ENCODE assay signal across 10 cellular contexts in genomic region chr5:43604699-43605098, GRCh38. TPM values are rescaled to one million over a fixed set of nuclear protein-coding genes. Genes with fewer than 3 reads are reported as not detected.
DNase-seq lines count a peak whose midpoint lies in the region; ATAC-seq and TF ChIP-seq lines count a peak whose summit lies in the region.
"Had no signal": no experiment of that assay in that cellular context is flagged by ENCODE, and none has a peak within 500 bp of the region (broad histone marks: within the 10 kb centered on the region; RNA-seq: fewer than 3 reads in every experiment).

No MANE protein-coding gene starts in this region.

- no peaks in the 10 kb centered on the region for H3K9me3 ChIP-seq in BE2C
- H3K9me3 ChIP-seq: tibial artery had no signal

- peaks cover 7% of the 10 kb centered on the region for H3K36me3 ChIP-seq in BE2C

- H3K4me3 ChIP-seq in BE2C (ENCODE audit: low read depth, low read length) = peak overlapping the region; percentile 84
- peak overlapping the region; percentile 80 for H3K4me3 ChIP-seq in GM08714 (ENCODE audit: low read length)

- H3K27ac ChIP-seq in substantia nigra (ENCODE audit: low read depth, low read length, poor library complexity, severe bottlenecking) = no peak overlapping the region

- no peak overlapping the region for H3K27ac Mint-ChIP-seq in activated naive CD8-positive, alpha-beta T cell treated with anti-CD3 and anti-CD28 coated beads, Interleukin-2, amount 10 ng/mL, durations not matched to agents 7 days and 5 days
- peak overlapping the region; percentile 90 to 95 for H3K27ac Mint-ChIP-seq in natural killer cell treated with Interleukin-12 subunit alpha and Interleukin-12 subunit beta and Interleukin-15 and Interleukin-18, amount 100 ng/mL, for 72 hours

- peaks cover 34% of the 10 kb centered on the region for H3K36me3 Mint-ChIP-seq in activated naive CD8-positive, alpha-beta T cell treated with anti-CD3 and anti-CD28 coated beads, Interleukin-2, amount 10 ng/mL, durations not matched to agents 7 days and 5 days
- H3K36me3 Mint-ChIP-seq in natural killer cell treated with Interleukin-12 subunit alpha and Interleukin-12 subunit beta and Interleukin-15 and Interleukin-18, amount 100 ng/mL, for 72 hours = peaks cover 7% of the 10 kb centered on the region

- peaks cover 4% of the 10 kb centered on the region for H3K9me3 Mint-ChIP-seq in activated naive CD8-positive, alpha-beta T cell treated with anti-CD3 and anti-CD28 coated beads, Interleukin-2, amount 10 ng/mL, durations not matched to agents 7 days and 5 days
- no peaks in the 10 kb centered on the region for H3K9me3 Mint-ChIP-seq in natural killer cell treated with Interleukin-12 subunit alpha and Interleukin-12 subunit beta and Interleukin-15 and Interleukin-18, amount 100 ng/mL, for 72 hours

- peak overlapping the region; percentile 93 for H3K4me3 Mint-ChIP-seq in activated naive CD8-positive, alpha-beta T cell treated with anti-CD3 and anti-CD28 coated beads, Interleukin-2, amount 10 ng/mL, durations not matched to agents 7 days and 5 days
- peak overlapping the region; percentile 96 for H3K4me3 Mint-ChIP-seq in natural killer cell treated with Interleukin-12 subunit alpha and Interleukin-12 subunit beta and Interleukin-15 and Interleukin-18, amount 100 ng/mL, for 72 hours

- no peaks in the 10 kb centered on the region; the same call in 1 of the 2 replicates for H3K4me1 ChIP-seq in BE2C

- H3K4me1 Mint-ChIP-seq in activated naive CD8-positive, alpha-beta T cell treated with anti-CD3 and anti-CD28 coated beads, Interleukin-2, amount 10 ng/mL, durations not matched to agents 7 days and 5 days = peaks cover 31% of the 10 kb centered on the region
- peaks cover 38 to 54% of the 10 kb centered on the region in 2 donors for H3K4me1 Mint-ChIP-seq in natural killer cell treated with Interleukin-12 subunit alpha and Interleukin-12 subunit beta and Interleukin-15 and Interleukin-18, amount 100 ng/mL, for 72 hours (ENCODE audit: low read depth in 2 of 2)

- H3K27me3 Mint-ChIP-seq in activated naive CD8-positive, alpha-beta T cell treated with anti-CD3 and anti-CD28 coated beads, Interleukin-2, amount 10 ng/mL, durations not matched to agents 7 days and 5 days = no peaks in the 10 kb centered on the region
- H3K27me3 Mint-ChIP-seq in natural killer cell treated with Interleukin-12 subunit alpha and Interleukin-12 subunit beta and Interleukin-15 and Interleukin-18, amount 100 ng/mL, for 72 hours = no peaks in the 10 kb centered on the region

- TF ChIP-seq CTCF in BE2C (IDR thresholded peaks at IDR 0.05; ENCODE audit: low read depth, low read length) = no peak

- ATAC-seq in activated naive CD8-positive, alpha-beta T cell treated with anti-CD3 and anti-CD28 coated beads, Interleukin-2, amount 10 ng/mL, durations not matched to agents 7 days and 5 days (ENCODE audit: low read depth) = no peak
- ATAC-seq in natural killer cell treated with Interleukin-12 subunit alpha and Interleukin-12 subunit beta and Interleukin-15 and Interleukin-18, amount 100 ng/mL, for 72 hours = no peak
- no peak for ATAC-seq in GM19455 (IDR thresholded peaks at IDR 0.05; ENCODE audit: unreplicated experiment)

- no peaks in the 10 kb centered on the region for H3K27me3 ChIP-seq in BE2C
- H3K27me3 ChIP-seq: tibial artery had no signal

- POLR2A ChIA-PET in activated naive CD8-positive, alpha-beta T cell treated with anti-CD3 and anti-CD28 coated beads, Interleukin-2, amount 10 ng/mL, durations not matched to agents 7 days and 5 days (lab: Charles Lee) = interaction anchor here (3.1 to 3.2 kb wide), 2 partner anchors 48 to 120 kb away, joined by 23 to 56 read pairs; partner anchors contain the start of genes PAIP1 and TMEM267

- DNase-seq in BE2C (no peak), SK-N-DZ (ENCODE audit: low spot score) (no peak), globus pallidus (ENCODE audit: low spot score) (no peak), substantia nigra (lab: John Stamatoyannopoulos, UW) (no peak)
- no peak for DNase-seq in activated naive CD8-positive, alpha-beta T cell treated with anti-CD3 and anti-CD28 coated beads, Interleukin-2, amount 10 ng/mL, durations not matched to agents 7 days and 5 days
- no peak for DNase-seq in natural killer cell treated with Interleukin-12 subunit alpha and Interleukin-12 subunit beta and Interleukin-15 and Interleukin-18, amount 100 ng/mL, for 72 hours (ENCODE audit: low spot score)
- DNase-seq: hippocampal formation, tibial artery had no signal

RNA-seq across cellular contexts. Expression of gene NNT, which starts 1.7 kb away (rescaled TPM):
- polyA plus RNA-seq in BE2C (2012; ENCODE audit: insufficient read depth, insufficient read length, low read depth) = 31.4 TPM
- total RNA-seq in activated naive CD8-positive, alpha-beta T cell treated with anti-CD3 and anti-CD28 coated beads, Interleukin-2, amount 10 ng/mL, durations not matched to agents 7 days and 5 days = 100 to 1,000 TPM in 1 of 2 experiments, 10 to 100 TPM in 1; 97.5 to 108 TPM
- total RNA-seq in natural killer cell treated with Interleukin-12 subunit alpha and Interleukin-12 subunit beta and Interleukin-15 and Interleukin-18, amount 100 ng/mL, for 72 hours = 10 to 100 TPM; 63.2 to 70.6 TPM
- 84.4 and 89.5 TPM in 2 replicates for polyA plus RNA-seq in SK-N-DZ (2014; cell fraction: cytosol; rRNA removed)
- polyA plus RNA-seq in SK-N-DZ (2014; cell fraction: nucleus; rRNA removed) = 52.0 and 89.0 TPM in 2 replicates

RNA-seq across cellular contexts. Expression of gene PAIP1, which starts 47.8 kb away (rescaled TPM):
- polyA plus RNA-seq in BE2C (2012; ENCODE audit: insufficient read depth, insufficient read length, low read depth) = 58.3 TPM
- 10 to 100 TPM; 34.9 to 37.0 TPM for total RNA-seq in activated naive CD8-positive, alpha-beta T cell treated with anti-CD3 and anti-CD28 coated beads, Interleukin-2, amount 10 ng/mL, durations not matched to agents 7 days and 5 days
- total RNA-seq in natural killer cell treated with Interleukin-12 subunit alpha and Interleukin-12 subunit beta and Interleukin-15 and Interleukin-18, amount 100 ng/mL, for 72 hours = 10 to 100 TPM; 47.9 to 57.0 TPM
- polyA plus RNA-seq in SK-N-DZ (2014; cell fraction: cytosol; rRNA removed) = 151 and 177 TPM in 2 replicates
- polyA plus RNA-seq in SK-N-DZ (2014; cell fraction: nucleus; rRNA removed) = 124 and 129 TPM in 2 replicates
